ENCODE assay signal across 1 cellular context in the genomic region with DNA sequence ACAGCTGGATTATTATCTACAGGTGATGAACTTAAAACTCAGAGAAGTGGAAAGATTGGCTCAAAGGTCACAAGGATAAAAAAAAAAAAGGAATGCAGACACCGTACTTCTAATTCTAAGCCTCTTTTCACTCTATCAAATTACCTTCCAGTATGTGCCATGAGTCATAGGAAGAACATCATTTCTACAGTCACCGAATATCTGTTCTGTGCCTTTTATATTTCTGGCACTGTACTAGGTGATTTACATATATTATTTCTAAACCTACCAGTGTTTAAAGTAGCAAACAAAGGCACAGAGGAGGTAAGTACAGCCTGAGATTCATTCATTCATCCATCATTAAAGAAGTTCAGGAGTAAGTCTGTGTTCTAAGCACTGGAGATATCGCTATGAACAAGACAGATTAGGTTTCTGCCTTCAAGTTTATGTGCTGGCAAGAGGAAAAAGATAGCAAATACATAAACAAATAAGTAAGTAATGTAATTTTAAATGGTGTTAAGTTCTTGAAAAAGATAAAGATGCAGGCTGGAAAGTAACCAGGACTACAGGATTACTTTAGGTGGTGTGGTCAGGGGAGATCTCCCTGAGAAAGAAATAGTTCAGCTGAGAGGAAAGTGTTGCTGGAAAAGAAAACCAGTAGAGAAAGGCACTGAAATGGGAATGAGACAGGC.
A peak's percentile ranks its signal among the peaks of the same experiment; 100 is the strongest.
TF ChIP-seq lines count a peak whose summit lies in the region.

No MANE protein-coding gene starts in this region.

TF ChIP-seq in endothelial cell of umbilical vein, 7 proteins besides CTCF, POLR2A, EP300 and RAD21:
- TF ChIP-seq EZH2 (IDR thresholded peaks at IDR 0.05; ENCODE audit: borderline replicate concordance, low read depth, low read length, severe bottlenecking) (no peak), JUN (IDR thresholded peaks at IDR 0.05; ENCODE audit: borderline replicate concordance, insufficient read depth, insufficient read length, low read depth) (peak; percentile 62), FOS (IDR thresholded peaks at IDR 0.05; ENCODE audit: borderline replicate concordance, insufficient read depth, low read length) (peak; percentile 70), GATA2 (IDR thresholded peaks at IDR 0.05; ENCODE audit: insufficient read depth, insufficient read length, low read depth, low read length) (no peak), MYC (IDR thresholded peaks at IDR 0.05; ENCODE audit: low read depth, low read length) (no peak)
- TF ChIP-seq, protein P1, sequence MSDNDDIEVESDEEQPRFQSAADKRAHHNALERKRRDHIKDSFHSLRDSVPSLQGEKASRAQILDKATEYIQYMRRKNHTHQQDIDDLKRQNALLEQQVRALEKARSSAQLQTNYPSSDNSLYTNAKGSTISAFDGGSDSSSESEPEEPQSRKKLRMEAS (IDR thresholded peaks at IDR 0.05; ENCODE audit: insufficient read depth, insufficient read length), result no peak
TF ChIP-seq in endothelial cell of umbilical vein: peak in this region for 2.
